In the genomic region with DNA sequence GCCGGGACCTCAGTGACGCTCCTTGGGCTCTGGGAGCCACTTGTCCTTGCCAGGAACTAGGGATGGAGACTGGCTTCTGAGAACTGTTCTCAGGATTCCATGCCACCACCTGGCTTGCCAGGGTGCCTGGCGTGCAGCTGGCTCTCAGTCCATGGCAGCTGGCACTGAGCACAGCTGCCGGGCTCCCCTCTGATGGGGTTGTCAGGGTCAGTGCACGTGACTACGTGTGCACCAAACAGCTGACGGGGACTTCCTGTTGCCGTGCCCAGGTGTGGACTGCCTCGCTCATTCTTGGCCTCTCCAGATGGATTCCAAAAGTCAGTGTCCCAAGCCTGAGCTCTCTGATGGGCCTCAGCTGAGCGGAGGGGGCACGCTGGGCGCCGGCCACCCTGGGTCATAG, we compare ENCODE assay signal across 22 cellular contexts. TPM values are rescaled to one million over a fixed set of nuclear protein-coding genes. Genes with fewer than 3 reads are reported as not detected.
"Had no signal": no experiment of that assay in that cellular context is flagged by ENCODE, and none has a peak within 500 bp of the region (broad histone marks: within the 10 kb centered on the region; RNA-seq: fewer than 3 reads in every experiment).

No MANE protein-coding gene starts in this region.

- DNase-seq: activated CD4-positive, alpha-beta T cell treated with anti-CD3 and anti-CD28 coated beads, Interleukin-2, amount 50 U/mL, for 4 hours; activated CD4-positive, CD25-positive, alpha-beta regulatory T cell treated with anti-CD3 and anti-CD28 coated beads, Interleukin-2, amount 50 U/mL, for 72 hours; activated effector memory CD4-positive, alpha-beta T cell treated with Interleukin-2 at 50 U/mL for 16 hours; activated T-cell treated with anti-CD3 and anti-CD28 coated beads, Interleukin-2, amount 50 U/mL, for 1 hour; amniotic stem cell; brain microvascular endothelial cell; cerebellar nuclear complex; dermis blood vessel endothelial cell; hypothalamus; kidney glomerular epithelial cell; mesendoderm; nephron progenitor cell; psoas muscle; right lobe of liver; spleen; stimulated activated CD4-positive, alpha-beta T cell treated with anti-CD3 and anti-CD28 coated beads, Interleukin-1b, Interleukin-23, amount 100 ng/mL, for 48 hours had no signal

RNA-seq across cellular contexts. Expression of a gene that starts 9.4 kb away (rescaled TPM):
- total RNA-seq: activated naive CD4-positive, alpha-beta T cell treated with anti-CD3 and anti-CD28 coated beads, Interleukin-2, amount 50 U/mL, for 72 hours; dermis blood vessel endothelial cell; epithelial cell of proximal tubule; osteoblast; right lobe of liver had no signal

RNA-seq across cellular contexts. Expression of a gene that starts 12.1 kb away (rescaled TPM):
- total RNA-seq: activated naive CD4-positive, alpha-beta T cell treated with anti-CD3 and anti-CD28 coated beads, Interleukin-2, amount 50 U/mL, for 72 hours; dermis blood vessel endothelial cell; epithelial cell of proximal tubule; liver; osteoblast; psoas muscle; right lobe of liver; spleen; subcutaneous adipose tissue; tibial nerve had no signal

RNA-seq across cellular contexts. Expression of a gene that starts 48.3 kb away (rescaled TPM):
- total RNA-seq: activated naive CD4-positive, alpha-beta T cell treated with anti-CD3 and anti-CD28 coated beads, Interleukin-2, amount 50 U/mL, for 72 hours; dermis blood vessel endothelial cell; epithelial cell of proximal tubule; liver; osteoblast; psoas muscle; right lobe of liver; spleen; subcutaneous adipose tissue; tibial nerve had no signal
